9 cellular contexts compared by ENCODE assay signal in genomic region chr2:63692002-63692606, GRCh38.
DNase-seq lines count a peak whose midpoint lies in the region; ATAC-seq and TF ChIP-seq lines count a peak whose summit lies in the region.
"Had no signal": no experiment of that assay in that cellular context is flagged by ENCODE, and none has a peak within 500 bp of the region (broad histone marks: within the 10 kb centered on the region; RNA-seq: fewer than 3 reads in every experiment).

No MANE protein-coding gene starts in this region.

- H3K4me1 Mint-ChIP-seq in activated T-cell treated with anti-CD3 and anti-CD28 coated beads, Interleukin-2, amount 50 U/mL, for 72 hours (ENCODE audit: low read depth), result no peaks in the 10 kb centered on the region
- peaks cover 19% of the 10 kb centered on the region for H3K4me1 Mint-ChIP-seq in WTC11
- H3K4me1 Mint-ChIP-seq in activated T-helper 17 cell treated with anti-CD3 and anti-CD28 coated beads, Interleukin-2, amount 50 U/mL, for 72 hours, result no peaks in the 10 kb centered on the region

- intact Hi-C loops in heart right ventricle (cut with DNase I), result loop anchor here in 7 of 10 donors (2.0 to 10.0 kb wide), 4 partner anchors 169 to 195 kb away; no protein-coding TSS in a partner anchor
- intact Hi-C loops in posterior vena cava (cut with DNase I), result loop anchor here (5.0 to 10.0 kb wide), 2 partner anchors 153 to 170 kb away; partner anchors contain the start of gene UGP2 (in 1 of the 2)

- peak; percentile 52 for TF ChIP-seq CTCF in MM.1S (IDR thresholded peaks at IDR 0.05; ENCODE audit: low read length)
- no peak for TF ChIP-seq CTCF in WTC11 (IDR thresholded peaks at IDR 0.05)
- TF ChIP-seq CTCF in heart right ventricle (IDR thresholded peaks at IDR 0.05), result peak in 8 of 9 donors; percentile 16 to 72 (median 62)

- POLR2A ChIA-PET in WTC11 (lab: Charles Lee), result no interaction called here

- H3K27ac ChIP-seq in MM.1S (ENCODE audit: low read length) (no peak overlapping the region), heart right ventricle (no peak overlapping the region)

- H3K9me3 Mint-ChIP-seq in activated T-cell treated with anti-CD3 and anti-CD28 coated beads, Interleukin-2, amount 50 U/mL, for 72 hours, result no peaks in the 10 kb centered on the region
- H3K9me3 Mint-ChIP-seq in WTC11, result peaks cover 8% of the 10 kb centered on the region
- H3K9me3 Mint-ChIP-seq in activated T-helper 17 cell treated with anti-CD3 and anti-CD28 coated beads, Interleukin-2, amount 50 U/mL, for 72 hours, result no peaks in the 10 kb centered on the region
- H3K9me3 Mint-ChIP-seq: activated naive CD4-positive, alpha-beta T cell treated with anti-CD3 and anti-CD28 coated beads, Interleukin-2, amount 50 U/mL, for 72 hours had no signal

- H3K9ac ChIP-seq in MM.1S (ENCODE audit: low read length), result no peak overlapping the region

- no peaks in the 10 kb centered on the region for H3K36me3 Mint-ChIP-seq in activated T-cell treated with anti-CD3 and anti-CD28 coated beads, Interleukin-2, amount 50 U/mL, for 72 hours (ENCODE audit: insufficient read depth in 2 of 2)
- peaks cover 4% of the 10 kb centered on the region for H3K36me3 Mint-ChIP-seq in WTC11
- H3K36me3 Mint-ChIP-seq in activated T-helper 17 cell treated with anti-CD3 and anti-CD28 coated beads, Interleukin-2, amount 50 U/mL, for 72 hours (ENCODE audit: low read depth), result no peaks in the 10 kb centered on the region
- H3K36me3 Mint-ChIP-seq: activated naive CD4-positive, alpha-beta T cell treated with anti-CD3 and anti-CD28 coated beads, Interleukin-2, amount 50 U/mL, for 72 hours had no signal

- peak; percentile 37 to 41 for ATAC-seq in activated T-cell treated with anti-CD3 and anti-CD28 coated beads, Interleukin-2, amount 50 U/mL, for 72 hours (replicated peaks in 1 of 2)
- ATAC-seq in WTC11, result peak; percentile 39
- ATAC-seq in heart right ventricle, result peak in 3 of 8 donors; percentile 39 to 55 (median 42)
- no peak for ATAC-seq in activated T-helper 17 cell treated with anti-CD3 and anti-CD28 coated beads, Interleukin-2, amount 50 U/mL, for 72 hours (replicated peaks)
- ATAC-seq: activated naive CD4-positive, alpha-beta T cell treated with anti-CD3 and anti-CD28 coated beads, Interleukin-2, amount 50 U/mL, for 72 hours had no signal

- no peaks in the 10 kb centered on the region for H3K27me3 Mint-ChIP-seq in activated T-cell treated with anti-CD3 and anti-CD28 coated beads, Interleukin-2, amount 50 U/mL, for 72 hours (ENCODE audit: low read depth)
- no peaks in the 10 kb centered on the region for H3K27me3 Mint-ChIP-seq in WTC11 (ENCODE audit: low read depth)
- no peaks in the 10 kb centered on the region for H3K27me3 Mint-ChIP-seq in activated T-helper 17 cell treated with anti-CD3 and anti-CD28 coated beads, Interleukin-2, amount 50 U/mL, for 72 hours

- no peaks in the 10 kb centered on the region for H3K79me2 ChIP-seq in MM.1S (ENCODE audit: low read length)

- H3K36me3 ChIP-seq in MM.1S (replicated peaks; ENCODE audit: insufficient read depth, low read length) (no peaks in the 10 kb centered on the region), heart right ventricle (no peaks in the 10 kb centered on the region)

- H4K20me1 ChIP-seq in MM.1S (ENCODE audit: insufficient read depth, low read length), result no peaks in the 10 kb centered on the region

- no peaks in the 10 kb centered on the region for H3F3A ChIP-seq in MM.1S (ENCODE audit: insufficient read depth, low read length)

- H3K27ac Mint-ChIP-seq in activated T-cell treated with anti-CD3 and anti-CD28 coated beads, Interleukin-2, amount 50 U/mL, for 72 hours, result no peak overlapping the region
- H3K27ac Mint-ChIP-seq in WTC11, result no peak overlapping the region
- H3K27ac Mint-ChIP-seq in activated T-helper 17 cell treated with anti-CD3 and anti-CD28 coated beads, Interleukin-2, amount 50 U/mL, for 72 hours, result no peak overlapping the region
- H3K27ac Mint-ChIP-seq: activated naive CD4-positive, alpha-beta T cell treated with anti-CD3 and anti-CD28 coated beads, Interleukin-2, amount 50 U/mL, for 72 hours had no signal

- no peak overlapping the region for H2AFZ ChIP-seq in MM.1S (ENCODE audit: low read length)

- no peaks in the 10 kb centered on the region for H3K9me2 ChIP-seq in MM.1S (replicated peaks; ENCODE audit: insufficient read depth, low read length)

- DNase-seq in activated T-cell treated with anti-CD3 and anti-CD28 coated beads, Interleukin-2, amount 50 U/mL, for 72 hours, result peak in 1 of 2 donors; percentile 23
- DNase-seq in activated T-cell treated with anti-CD3 and anti-CD28 coated beads, Interleukin-2, amount 50 U/mL, for 1 hour, result no peak
- DNase-seq in MM.1S (peak; percentile 57), WTC11 (ENCODE audit: low spot score) (no peak), heart right ventricle (no peak), smooth muscle cell of the brain vasculature (ENCODE audit: low read depth, low spot score) (peak; percentile 24), posterior vena cava (ENCODE audit: low spot score) (no peak)

- CTCF ChIA-PET in WTC11 (lab: Charles Lee), result interaction anchor here (0.6 to 1.2 kb wide), 9 partner anchors 16 to 203 kb away, joined by 3 to 7 read pairs (median 3); partner anchors contain the start of gene UGP2

- 2% methylated on average over 1 of the region's 1 CpG for WGBS in heart right ventricle, 2 donors

- H3K27me3 ChIP-seq in MM.1S (replicated peaks; ENCODE audit: insufficient read depth, low read length) (no peaks in the 10 kb centered on the region), heart right ventricle (no peaks in the 10 kb centered on the region)

- no peak overlapping the region for H3K4me2 ChIP-seq in MM.1S (ENCODE audit: low read depth, low read length)

- no peak overlapping the region for H3K4me3 Mint-ChIP-seq in activated T-cell treated with anti-CD3 and anti-CD28 coated beads, Interleukin-2, amount 50 U/mL, for 72 hours
- H3K4me3 Mint-ChIP-seq in WTC11, result no peak overlapping the region
- H3K4me3 Mint-ChIP-seq in activated T-helper 17 cell treated with anti-CD3 and anti-CD28 coated beads, Interleukin-2, amount 50 U/mL, for 72 hours, result no peak overlapping the region

- H3K9me3 ChIP-seq in MM.1S (replicated peaks; ENCODE audit: insufficient read depth, low read length), result no peaks in the 10 kb centered on the region
- H3K9me3 ChIP-seq in heart right ventricle, result peaks cover 0 to 3% (median 0%) of the 10 kb centered on the region in 11 donors

- H3K4me1 ChIP-seq in MM.1S (ENCODE audit: low read length), result no peaks in the 10 kb centered on the region
- peaks cover 0 to 4% (median 0%) of the 10 kb centered on the region in 9 donors for H3K4me1 ChIP-seq in heart right ventricle

- H3K4me3 ChIP-seq in MM.1S (ENCODE audit: low read length), result no peak overlapping the region
- no peak overlapping the region for H3K4me3 ChIP-seq in heart right ventricle

TF ChIP-seq in WTC11, 78 proteins besides CTCF, POLR2A, EP300 and RAD21 (continues in another document):
- TF ChIP-seq OVOL2 (CRISPR knock-in tag; IDR thresholded peaks at IDR 0.05; ENCODE audit: borderline replicate concordance) (no peak), FOXJ3 (CRISPR knock-in tag; IDR thresholded peaks at IDR 0.05; ENCODE audit: borderline replicate concordance) (no peak), ATF3 (CRISPR knock-in tag; conservative IDR thresholded peaks at IDR 0.05) (no peak), FOXP4 (CRISPR knock-in tag; IDR thresholded peaks at IDR 0.05) (no peak), AR (CRISPR knock-in tag; IDR thresholded peaks at IDR 0.05) (no peak), CREB1 (CRISPR knock-in tag; IDR thresholded peaks at IDR 0.05) (no peak), TCF7 (CRISPR knock-in tag; IDR thresholded peaks at IDR 0.05; ENCODE audit: low read depth) (no peak)

Comparison
In these comparisons a context has a peak if more than half of its experiments do, and no peak if none do; other contexts are left out.
1. DNase-seq: peak in MM.1S (single experiment) and smooth muscle cell of the brain vasculature (single experiment); none in activated T-cell treated with anti-CD3 and anti-CD28 coated beads, Interleukin-2, amount 50 U/mL, for 1 hour (single experiment), WTC11 (single experiment), heart right ventricle (0 of 2) and posterior vena cava (single experiment).